In genomic region chr16:77789646-77790370, GRCh38 we compare ENCODE assay signal across 13 cellular contexts. TPM values are rescaled to one million over a fixed set of nuclear protein-coding genes. Genes with fewer than 3 reads are reported as not detected.
A peak's percentile ranks its signal among the peaks of the same experiment; 100 is the strongest.
DNase-seq lines count a peak whose midpoint lies in the region; TF ChIP-seq lines count a peak whose summit lies in the region.
"Had no signal": no experiment of that assay in that cellular context is flagged by ENCODE, and none has a peak within 500 bp of the region (broad histone marks: within the 10 kb centered on the region; RNA-seq: fewer than 3 reads in every experiment).

No MANE protein-coding gene starts in this region.

- no peak overlapping the region for H2AFZ ChIP-seq in fibroblast of lung (ENCODE audit: low read length)
- no peak overlapping the region for H2AFZ ChIP-seq in neural cell (ENCODE audit: low read depth, low read length)
- H2AFZ ChIP-seq: parathyroid adenoma had no signal

- peaks cover 44 to 61% (median 55%) of the 10 kb centered on the region in 11 experiments for H3K27me3 ChIP-seq in BLaER1 treated with 17β-estradiol and CSF1 and Interleukin-3, amounts not matched to agents 10 nM and 100 nM
- H3K27me3 ChIP-seq in fibroblast of lung (ENCODE audit: control insufficient read depth, insufficient read depth, low read length) (peaks cover 6% of the 10 kb centered on the region), neural cell (ENCODE audit: insufficient read depth, low read depth, low read length) (no peaks in the 10 kb centered on the region)

- DNase-seq in NCI-H82 (lab: John Stamatoyannopoulos, UW) (peak; percentile 76), fibroblast of lung (ENCODE audit: low read depth in 2 of 2) (no peak), activated gamma-delta T cell (lab: John Stamatoyannopoulos, UW) (no peak), SW 1271 (lab: John Stamatoyannopoulos, UW) (no peak), SHP77 treated with DMSO at 0.1 percent for 48 hours (lab: John Stamatoyannopoulos, UW) (no peak), NCI-H187 treated with DMSO at 0.1 percent for 48 hours (lab: John Stamatoyannopoulos, UW) (no peak)
- DNase-seq: activated CD4-positive, CD25-positive, alpha-beta regulatory T cell; lower lobe of right lung; NCI-H1048; stimulated activated naive CD4-positive, alpha-beta T cell treated with Interleukin-2 at 50 U/mL for 16 hours had no signal

- no peaks in the 10 kb centered on the region for H3K9me3 ChIP-seq in BLaER1 treated with 17β-estradiol and CSF1 and Interleukin-3, amounts not matched to agents 10 nM and 100 nM (replicated peaks in 1 of 11)
- H3K9me3 ChIP-seq in fibroblast of lung (ENCODE audit: control insufficient read depth, insufficient read depth, low read depth, low read length) = no peaks in the 10 kb centered on the region
- H3K9me3 ChIP-seq in neural cell (ENCODE audit: low read length) = no peaks in the 10 kb centered on the region
- H3K9me3 ChIP-seq: lower lobe of right lung had no signal

- no peaks in the 10 kb centered on the region for H3K79me2 ChIP-seq in fibroblast of lung (ENCODE audit: control insufficient read depth, insufficient read depth, low read length)
- H3K79me2 ChIP-seq in neural cell (replicated peaks; ENCODE audit: insufficient read depth, low read length) = peaks cover 37% of the 10 kb centered on the region
- H3K79me2 ChIP-seq: parathyroid adenoma had no signal

- H3K4me1 ChIP-seq in BLaER1 treated with 17β-estradiol and CSF1 and Interleukin-3, amounts not matched to agents 10 nM and 100 nM = peaks cover 12 to 21% (median 19%) of the 10 kb centered on the region in 10 experiments
- H3K4me1 ChIP-seq in fibroblast of lung (ENCODE audit: control insufficient read depth, extremely low read depth, insufficient read depth, low read length) = no peaks in the 10 kb centered on the region
- H3K4me1 ChIP-seq: parathyroid adenoma had no signal

- H3K9ac ChIP-seq in BLaER1 treated with 17β-estradiol and CSF1 and Interleukin-3, amounts not matched to agents 10 nM and 100 nM = no peak overlapping the region
- H3K9ac ChIP-seq in fibroblast of lung (ENCODE audit: insufficient read depth, low read length) (no peak overlapping the region), neural cell (ENCODE audit: low read length) (peak overlapping the region; percentile 77)
- H3K9ac ChIP-seq: parathyroid adenoma had no signal

- no peak for TF ChIP-seq CTCF in fibroblast of lung (conservative IDR thresholded peaks at IDR 0.05 in 1 of 2, IDR thresholded peaks at IDR 0.05 in 1 of 2; ENCODE audit: low read depth in 1 of 2, low read length in 2 of 2)
- TF ChIP-seq CTCF in neural cell (IDR thresholded peaks at IDR 0.05; ENCODE audit: poor library complexity, severe bottlenecking) = no peak

- H3K27ac ChIP-seq in BLaER1 treated with 17β-estradiol and CSF1 and Interleukin-3, amounts not matched to agents 10 nM and 100 nM = no peak overlapping the region
- no peak overlapping the region for H3K27ac ChIP-seq in fibroblast of lung (ENCODE audit: insufficient read depth, low read length)
- H3K27ac ChIP-seq in neural cell (ENCODE audit: low read length) = peak overlapping the region; percentile 31
- H3K27ac ChIP-seq: lower lobe of right lung, parathyroid adenoma had no signal

- peak overlapping the region in 7 of 10 experiments; percentile 62 to 77 (median 69); a peak in 12 of 20 replicates for H3K4me3 ChIP-seq in BLaER1 treated with 17β-estradiol and CSF1 and Interleukin-3, amounts not matched to agents 10 nM and 100 nM
- peak overlapping the region; percentile 65 to 74 (median 66) for H3K4me3 ChIP-seq in fibroblast of lung (replicated peaks in 1 of 4; ENCODE audit: control extremely low read depth in 1 of 4, insufficient read depth in 1 of 4, low read depth in 3 of 4, low read length in 4 of 4)
- H3K4me3 ChIP-seq in neural cell (ENCODE audit: low read length) = peak overlapping the region; percentile 98

- peak; percentile 17 for TF ChIP-seq RAD21 in neural cell (conservative IDR thresholded peaks at IDR 0.05)

- H3K36me3 ChIP-seq in BLaER1 treated with 17β-estradiol and CSF1 and Interleukin-3, amounts not matched to agents 10 nM and 100 nM = no peaks in the 10 kb centered on the region
- no peaks in the 10 kb centered on the region for H3K36me3 ChIP-seq in fibroblast of lung (ENCODE audit: control insufficient read depth, insufficient read depth, low read length)
- H3K36me3 ChIP-seq in neural cell (ENCODE audit: insufficient read depth, low read length) = no peaks in the 10 kb centered on the region
- H3K36me3 ChIP-seq: lower lobe of right lung had no signal

- H3F3A ChIP-seq in neural cell (ENCODE audit: insufficient read depth, low read length, poor library complexity, severe bottlenecking) = no peaks in the 10 kb centered on the region

- H3K9me2 ChIP-seq in neural cell (ENCODE audit: insufficient read depth, low read length) = no peaks in the 10 kb centered on the region

- no peak for TF ChIP-seq EP300 in neural cell (conservative IDR thresholded peaks at IDR 0.05; ENCODE audit: poor library complexity, severe bottlenecking)

- H3K4me2 ChIP-seq in BLaER1 treated with 17β-estradiol and CSF1 and Interleukin-3, amounts not matched to agents 10 nM and 100 nM = peak overlapping the region; percentile 89 to 100 (median 96)
- H3K4me2 ChIP-seq in fibroblast of lung (ENCODE audit: extremely low read depth, insufficient read depth, low read length) (peak overlapping the region; percentile 56), neural cell (ENCODE audit: low read length) (peak overlapping the region; percentile 96)

- peaks cover 0 to 19% (median 11%) of the 10 kb centered on the region in 11 experiments; a peak in 7 of 22 replicates for H4K20me1 ChIP-seq in BLaER1 treated with 17β-estradiol and CSF1 and Interleukin-3, amounts not matched to agents 10 nM and 100 nM
- no peaks in the 10 kb centered on the region for H4K20me1 ChIP-seq in fibroblast of lung (ENCODE audit: control insufficient read depth, extremely low read depth, insufficient read depth, low read length)
- no peaks in the 10 kb centered on the region for H4K20me1 ChIP-seq in neural cell (ENCODE audit: insufficient read depth)

TF ChIP-seq in neural cell, 6 proteins besides CTCF, POLR2A, EP300 and RAD21:
- TF ChIP-seq MXI1 (conservative IDR thresholded peaks at IDR 0.05; ENCODE audit: poor library complexity, severe bottlenecking) = no peak
- no peak for TF ChIP-seq REST (IDR thresholded peaks at IDR 0.05; ENCODE audit: borderline replicate concordance)

RNA-seq across cellular contexts. Expression of gene VAT1L, which starts 1.4 kb away (rescaled TPM):
- 15.7 and 86.9 TPM in 2 replicates for total RNA-seq in fibroblast of lung
- 17.9 and 58.2 TPM in 2 replicates for polyA plus RNA-seq in fibroblast of lung
- 13.1 and 40.9 TPM in 2 replicates for polyA plus RNA-seq in fibroblast of lung (2012)
- polyA minus RNA-seq in fibroblast of lung (ENCODE audit: low replicate concordance) = 9.5 and 34.2 TPM in 2 replicates
- polyA plus RNA-seq in neural cell = 54.5 and 60.6 TPM in 2 replicates
- polyA minus RNA-seq in neural cell = 71.8 and 77.7 TPM in 2 replicates
